In genomic region chr2:42028571-42029148, GRCh38 we compare ENCODE assay signal across 1 cellular context.
TF ChIP-seq lines count a peak whose summit lies in the region.

No MANE protein-coding gene starts in this region.

TF ChIP-seq in HepG2, 621 proteins besides CTCF, POLR2A, EP300 and RAD21 (continued from another document):
- TF ChIP-seq, protein P1, sequence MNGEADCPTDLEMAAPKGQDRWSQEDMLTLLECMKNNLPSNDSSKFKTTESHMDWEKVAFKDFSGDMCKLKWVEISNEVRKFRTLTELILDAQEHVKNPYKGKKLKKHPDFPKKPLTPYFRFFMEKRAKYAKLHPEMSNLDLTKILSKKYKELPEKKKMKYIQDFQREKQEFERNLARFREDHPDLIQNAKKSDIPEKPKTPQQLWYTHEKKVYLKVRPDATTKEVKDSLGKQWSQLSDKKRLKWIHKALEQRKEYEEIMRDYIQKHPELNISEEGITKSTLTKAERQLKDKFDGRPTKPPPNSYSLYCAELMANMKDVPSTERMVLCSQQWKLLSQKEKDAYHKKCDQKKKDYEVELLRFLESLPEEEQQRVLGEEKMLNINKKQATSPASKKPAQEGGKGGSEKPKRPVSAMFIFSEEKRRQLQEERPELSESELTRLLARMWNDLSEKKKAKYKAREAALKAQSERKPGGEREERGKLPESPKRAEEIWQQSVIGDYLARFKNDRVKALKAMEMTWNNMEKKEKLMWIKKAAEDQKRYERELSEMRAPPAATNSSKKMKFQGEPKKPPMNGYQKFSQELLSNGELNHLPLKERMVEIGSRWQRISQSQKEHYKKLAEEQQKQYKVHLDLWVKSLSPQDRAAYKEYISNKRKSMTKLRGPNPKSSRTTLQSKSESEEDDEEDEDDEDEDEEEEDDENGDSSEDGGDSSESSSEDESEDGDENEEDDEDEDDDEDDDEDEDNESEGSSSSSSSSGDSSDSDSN (CRISPR knock-in tag; IDR thresholded peaks at IDR 0.05) = no peak
TF ChIP-seq in HepG2: peak in this region for 0.
